Comparison of ENCODE assay signal across 8 cellular contexts in the genomic region with DNA sequence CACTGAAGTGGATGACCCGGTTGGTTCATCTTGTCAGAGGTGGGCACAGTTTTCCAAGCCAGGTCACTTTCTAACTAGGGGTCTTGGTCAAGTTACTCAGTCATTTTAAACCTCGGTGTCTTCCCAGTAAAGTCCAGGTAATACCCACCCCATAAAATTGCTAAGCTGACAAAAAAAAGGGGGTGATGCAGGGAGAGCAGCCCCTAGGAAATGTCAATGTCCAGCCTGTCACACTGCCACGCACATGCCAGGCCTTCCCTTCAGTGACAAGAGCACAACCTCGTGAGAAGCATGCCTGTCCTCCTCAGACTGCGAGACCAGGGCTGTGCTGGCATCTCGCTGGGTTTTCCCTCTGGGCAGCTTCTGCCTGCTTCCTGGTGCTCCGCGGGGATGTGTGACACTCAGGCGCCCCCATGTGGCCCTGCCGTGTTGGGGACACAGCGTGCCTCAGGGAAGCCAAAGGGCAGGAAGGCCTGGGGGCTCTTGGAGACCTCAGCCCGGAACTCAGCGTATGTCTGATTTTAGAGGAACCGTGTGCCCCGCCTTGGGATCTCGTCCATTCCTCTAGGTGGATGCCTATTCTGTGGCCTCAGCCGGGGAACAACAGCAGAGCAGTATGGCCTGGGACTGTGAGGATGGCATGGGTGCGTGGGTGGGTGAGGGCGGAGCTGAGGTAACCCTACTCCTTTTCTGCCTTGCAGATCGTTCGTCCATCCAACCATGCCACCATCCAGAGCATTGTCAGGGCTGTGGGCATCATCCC. TPM values are rescaled to one million over a fixed set of nuclear protein-coding genes. Genes with fewer than 3 reads are reported as not detected.
DNase-seq lines count a peak whose midpoint lies in the region; ATAC-seq, FAIRE-seq and TF ChIP-seq lines count a peak whose summit lies in the region.

No MANE protein-coding gene starts in this region.

- H3K4me3 ChIP-seq in A549: no peak overlapping the region
- no peak overlapping the region for H3K4me3 ChIP-seq in HL-60 (replicated peaks; ENCODE audit: insufficient read depth, low read length)
- no peak overlapping the region for H3K4me3 ChIP-seq in PC-9

- in situ Hi-C loops in GM13977 (cut with MboI; ENCODE audit: low pct_unique_long_range_greater_than_20kb, low sequenced_read_pairs, unreplicated experiment): loop anchor here (10.0 kb wide), 1 partner anchor 287 kb away; no protein-coding TSS in a partner anchor

- POLR2A ChIA-PET in A549 (lab: Yijun Ruan, JAX) (interaction anchor here (0.7 kb wide), 1 partner anchor 264 kb away, joined by 4 read pairs; no protein-coding TSS in a partner anchor), PC-9 (lab: Charles Lee; ENCODE audit: unreplicated experiment) (no interaction called here)

- H3F3A ChIP-seq in PC-9 (ENCODE audit: insufficient read depth, low read depth): no peaks in the 10 kb centered on the region

- ATAC-seq in A549: peak; percentile 89 to 97

- intact Hi-C loops in PC-9 (cut with micrococcal nuclease; ENCODE audit: unreplicated experiment): loop anchor here (1.0 kb wide), 2 partner anchors 264 to 288 kb away; no protein-coding TSS in a partner anchor

- H3K4me1 ChIP-seq in A549 (no peaks in the 10 kb centered on the region), PC-9 (replicated peaks; ENCODE audit: insufficient read depth) (peaks cover 8% of the 10 kb centered on the region)

- peak; percentile 95 for TF ChIP-seq RAD21 in A549 (conservative IDR thresholded peaks at IDR 0.05 in 1 of 2, IDR thresholded peaks at IDR 0.05 in 1 of 2)

- H3K79me2 ChIP-seq in PC-9 (ENCODE audit: low read depth): no peaks in the 10 kb centered on the region

- no peaks in the 10 kb centered on the region for H3K9me3 Mint-ChIP-seq in neural crest cell
- no peaks in the 10 kb centered on the region for H3K9me3 Mint-ChIP-seq in stimulated activated naive CD8-positive, alpha-beta T cell treated with anti-CD3 and anti-CD28 coated beads, Interleukin-15, Interleukin-2, amounts not matched to agents 100 ng/mL and 50 ng/mL, for 24 hours

- 16% methylated on average over 17 of the region's 21 CpGs for WGBS in A549 (ENCODE audit: missing lambda C conversion rate)

- no peaks in the 10 kb centered on the region for H3K9me3 ChIP-seq in A549
- no peaks in the 10 kb centered on the region for H3K9me3 ChIP-seq in PC-9 (ENCODE audit: insufficient read depth, low read depth)

- H3K27me3 ChIP-seq in HL-60 (ENCODE audit: insufficient read depth, poor library complexity, severe bottlenecking): peaks cover 4% of the 10 kb centered on the region
- no peaks in the 10 kb centered on the region for H3K27me3 ChIP-seq in PC-9 (ENCODE audit: insufficient read depth, low read depth)

- CTCF ChIA-PET in A549 (lab: Yijun Ruan, JAX) (interaction anchor here (0.6 to 8.2 kb wide), 50 partner anchors 9 to 1246 kb away, joined by 3 to 213 read pairs (median 4); partner anchors contain the start of genes GDF10 and GDF2), PC-9 (lab: Charles Lee) (interaction anchor here (0.8 to 3.7 kb wide), 7 partner anchors 49 to 318 kb away, joined by 3 to 31 read pairs (median 6); no protein-coding TSS in a partner anchor)

- H3K36me3 ChIP-seq in PC-9 (ENCODE audit: low read depth): no peaks in the 10 kb centered on the region

- H3K36me3 Mint-ChIP-seq in neural crest cell (ENCODE audit: low read depth): no peaks in the 10 kb centered on the region
- no peaks in the 10 kb centered on the region for H3K36me3 Mint-ChIP-seq in stimulated activated naive CD8-positive, alpha-beta T cell treated with anti-CD3 and anti-CD28 coated beads, Interleukin-15, Interleukin-2, amounts not matched to agents 100 ng/mL and 50 ng/mL, for 24 hours (ENCODE audit: low read depth)

- H3K4me3 Mint-ChIP-seq in neural crest cell: no peak overlapping the region
- no peak overlapping the region for H3K4me3 Mint-ChIP-seq in stimulated activated naive CD8-positive, alpha-beta T cell treated with anti-CD3 and anti-CD28 coated beads, Interleukin-15, Interleukin-2, amounts not matched to agents 100 ng/mL and 50 ng/mL, for 24 hours

- TF ChIP-seq EP300 in A549 (IDR thresholded peaks at IDR 0.05): no peak

- DNase-seq in A549 (ENCODE audit: low read depth in 1 of 2, low spot score in 1 of 2): peak; percentile 76 to 86
- DNase-seq in GM13977 (ENCODE audit: low spot score): peak; percentile 85
- peak; percentile 43 to 80 for DNase-seq in HL-60 (ENCODE audit: low read depth in 1 of 2, low spot score in 1 of 2)
- DNase-seq in PC-9: peak; percentile 71 to 89
- DNase-seq in activated T-helper 1 cell treated with Interleukin-2 at 50 U/mL for 16 hours (ENCODE audit: low read depth): peak; percentile 69
- peak; percentile 52 for DNase-seq in fibroblast of peridontal ligament (ENCODE audit: extremely low read depth)
- DNase-seq in neural crest cell (ENCODE audit: low read depth, low spot score): peak; percentile 80

- FAIRE-seq in A549 (lab: Jason Lieb, UNC): no peak

- BruUV-seq in PC-9 (replicated peaks; lab: Mats Ljungman, UMichigan): no TSS peak

- H3K4me2 ChIP-seq in A549 (no peak overlapping the region), PC-9 (peak overlapping the region; percentile 10; the same call in 1 of the 2 replicates)

- H3K27ac Mint-ChIP-seq in neural crest cell (ENCODE audit: unreplicated experiment): no peak overlapping the region
- H3K27ac Mint-ChIP-seq in stimulated activated naive CD8-positive, alpha-beta T cell treated with anti-CD3 and anti-CD28 coated beads, Interleukin-15, Interleukin-2, amounts not matched to agents 100 ng/mL and 50 ng/mL, for 24 hours: peak overlapping the region; percentile 82

- no peaks in the 10 kb centered on the region for H4K20me1 ChIP-seq in PC-9 (ENCODE audit: insufficient read depth)

- H3K27ac ChIP-seq in A549 (no peak overlapping the region), HL-60 (replicated peaks) (no peak overlapping the region), PC-9 (no peak overlapping the region)

- no peak overlapping the region for H2AFZ ChIP-seq in PC-9

- no peaks in the 10 kb centered on the region for H3K9me2 ChIP-seq in PC-9 (ENCODE audit: insufficient read depth)

- H3K27me3 Mint-ChIP-seq in neural crest cell (ENCODE audit: low read depth): peaks cover 2% of the 10 kb centered on the region
- no peaks in the 10 kb centered on the region for H3K27me3 Mint-ChIP-seq in stimulated activated naive CD8-positive, alpha-beta T cell treated with anti-CD3 and anti-CD28 coated beads, Interleukin-15, Interleukin-2, amounts not matched to agents 100 ng/mL and 50 ng/mL, for 24 hours

- peaks cover 4% of the 10 kb centered on the region for H3K4me1 Mint-ChIP-seq in neural crest cell
- peaks cover 17% of the 10 kb centered on the region for H3K4me1 Mint-ChIP-seq in stimulated activated naive CD8-positive, alpha-beta T cell treated with anti-CD3 and anti-CD28 coated beads, Interleukin-15, Interleukin-2, amounts not matched to agents 100 ng/mL and 50 ng/mL, for 24 hours (ENCODE audit: low read depth)

- no peak for TF ChIP-seq POLR2A in A549 (IDR thresholded peaks at IDR 0.05; ENCODE audit: low read length)

- peak; percentile 85 for TF ChIP-seq CTCF in A549 (IDR thresholded peaks at IDR 0.05)
- TF ChIP-seq CTCF in GM13977 (IDR thresholded peaks at IDR 0.05; ENCODE audit: extremely low read depth, insufficient read depth, missing control alignments): peak; percentile 96
- peak; percentile 77 for TF ChIP-seq CTCF in HL-60 (IDR thresholded peaks at IDR 0.05; ENCODE audit: insufficient read depth, low read length)
- TF ChIP-seq CTCF in PC-9 (conservative IDR thresholded peaks at IDR 0.05): peak; percentile 95
- peak; percentile 84 for TF ChIP-seq CTCF in neural crest cell (conservative IDR thresholded peaks at IDR 0.05)

TF ChIP-seq in A549, 52 proteins besides CTCF, POLR2A, EP300 and RAD21:
- TF ChIP-seq SMC3 (IDR thresholded peaks at IDR 0.05) (peak; percentile 94), HOXB5 (CRISPR knock-in tag; IDR thresholded peaks at IDR 0.05) (no peak), MAFK (IDR thresholded peaks at IDR 0.05; ENCODE audit: partially characterized antibody) (peak; percentile 89), ESRRA (IDR thresholded peaks at IDR 0.05; ENCODE audit: borderline replicate concordance, low read length) (no peak), TP53 (CRISPR knock-in tag; IDR thresholded peaks at IDR 0.05) (0 out of 2 replicates have a peak, but pooled peaks have one; percentile 22), RNF2 (IDR thresholded peaks at IDR 0.05; ENCODE audit: borderline replicate concordance, low read depth) (no peak)

RNA-seq across cellular contexts. Expression of gene GDF2, which starts 10.2 kb away (rescaled TPM):
- polyA plus RNA-seq in A549 (2011; rRNA removed) (not detected in 2 replicates), A549 (2017; fragmentation: RNase III; extraction: RNeasy Plus Mini Kit Qiagen cat#74134 plus additional on column Dnase treatment) (not detected in 3 replicates)
- not detected in 2 replicates for polyA plus RNA-seq in A549 (2012; cell fraction: cytosol; rRNA removed)
- not detected in 2 replicates for polyA plus RNA-seq in A549 (2012; cell fraction: nucleus; rRNA removed)
- polyA minus RNA-seq in A549 (2011; rRNA and poly(A)+ RNA removed): not detected in 2 replicates
- total RNA-seq in PC-9 (2021) (not detected in 2 replicates), neural crest cell (not detected in 2 replicates)

RNA-seq across cellular contexts. Expression of gene GDF10, which starts 12.1 kb away (rescaled TPM):
- polyA plus RNA-seq in A549 (2011; rRNA removed): not detected in 2 replicates
- polyA plus RNA-seq in A549 (2012; cell fraction: cytosol; rRNA removed): 0.01 TPM in 2 replicates
- polyA plus RNA-seq in A549 (2012; cell fraction: nucleus; rRNA removed): 0.06 TPM in 1 of 2 replicates, not detected in the other
- polyA plus RNA-seq in A549 (2017; fragmentation: RNase III; extraction: RNeasy Plus Mini Kit Qiagen cat#74134 plus additional on column Dnase treatment): 0.04 to 0.10 TPM (median 0.09 TPM) in 3 replicates
- polyA minus RNA-seq in A549 (2011; rRNA and poly(A)+ RNA removed): not detected in 2 replicates
- total RNA-seq in PC-9 (2021): not detected in 2 replicates
- total RNA-seq in neural crest cell: 2.9 and 3.2 TPM in 2 replicates

RNA-seq across cellular contexts. Expression of gene RBP3, which starts 36.1 kb away (rescaled TPM):
- polyA plus RNA-seq in A549 (2011; rRNA removed) (not detected in 2 replicates), A549 (2017; fragmentation: RNase III; extraction: RNeasy Plus Mini Kit Qiagen cat#74134 plus additional on column Dnase treatment) (not detected in 3 replicates)
- not detected in 2 replicates for polyA plus RNA-seq in A549 (2012; cell fraction: cytosol; rRNA removed)
- not detected in 2 replicates for polyA plus RNA-seq in A549 (2012; cell fraction: nucleus; rRNA removed)
- not detected in 2 replicates for polyA minus RNA-seq in A549 (2011; rRNA and poly(A)+ RNA removed)
- total RNA-seq in PC-9 (2021) (not detected in 2 replicates), neural crest cell (not detected in 2 replicates)
